Comparison of ENCODE assay signal across 1 cellular context in the genomic region with DNA sequence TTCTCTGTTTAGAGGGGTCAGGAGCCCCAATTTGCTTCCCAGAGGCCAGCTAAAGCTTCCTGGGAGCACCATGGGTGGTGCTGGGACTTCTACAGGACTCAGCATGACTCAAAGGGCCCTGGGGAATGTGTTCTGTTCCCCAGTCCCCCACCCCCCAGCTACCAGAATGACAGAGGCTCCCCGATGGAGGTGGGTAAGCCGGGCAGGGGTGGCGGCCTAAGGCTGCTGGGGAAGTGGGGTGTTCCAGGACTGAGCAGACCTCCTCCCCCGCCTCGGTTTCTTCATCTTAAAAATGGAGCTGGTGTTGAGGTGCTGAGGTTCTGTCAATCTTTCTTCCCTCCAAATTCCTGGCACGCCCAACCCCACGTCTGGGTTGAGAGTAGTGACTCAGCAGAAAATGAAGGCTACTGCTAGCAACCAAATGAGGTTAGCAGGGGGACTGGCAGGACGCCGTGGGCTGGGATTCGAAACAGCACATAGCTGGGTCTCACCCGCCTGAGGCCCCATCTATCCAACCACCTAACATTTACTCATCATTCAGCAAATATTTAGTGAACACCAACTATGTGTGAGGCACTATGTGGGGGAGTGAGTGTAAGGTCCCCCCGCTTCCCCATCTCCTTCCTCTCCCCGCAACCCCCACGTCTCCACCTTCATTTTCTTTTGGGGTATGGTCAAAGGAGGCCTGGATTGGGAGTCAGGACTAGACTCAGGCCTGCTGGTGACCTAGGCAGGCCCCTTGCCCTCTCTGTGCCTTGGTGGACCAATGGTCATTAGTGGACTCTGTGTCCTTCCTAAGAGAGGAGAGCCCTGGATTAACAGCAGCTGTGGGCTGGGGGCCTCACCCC.
TF ChIP-seq lines count a peak whose summit lies in the region.

No MANE protein-coding gene starts in this region.

TF ChIP-seq in SK-N-SH treated with all-trans-retinoic acid at 6 μM for 48 hours, 23 proteins besides CTCF, POLR2A, EP300 and RAD21 (continued from another document):
- TF ChIP-seq, protein P1, sequence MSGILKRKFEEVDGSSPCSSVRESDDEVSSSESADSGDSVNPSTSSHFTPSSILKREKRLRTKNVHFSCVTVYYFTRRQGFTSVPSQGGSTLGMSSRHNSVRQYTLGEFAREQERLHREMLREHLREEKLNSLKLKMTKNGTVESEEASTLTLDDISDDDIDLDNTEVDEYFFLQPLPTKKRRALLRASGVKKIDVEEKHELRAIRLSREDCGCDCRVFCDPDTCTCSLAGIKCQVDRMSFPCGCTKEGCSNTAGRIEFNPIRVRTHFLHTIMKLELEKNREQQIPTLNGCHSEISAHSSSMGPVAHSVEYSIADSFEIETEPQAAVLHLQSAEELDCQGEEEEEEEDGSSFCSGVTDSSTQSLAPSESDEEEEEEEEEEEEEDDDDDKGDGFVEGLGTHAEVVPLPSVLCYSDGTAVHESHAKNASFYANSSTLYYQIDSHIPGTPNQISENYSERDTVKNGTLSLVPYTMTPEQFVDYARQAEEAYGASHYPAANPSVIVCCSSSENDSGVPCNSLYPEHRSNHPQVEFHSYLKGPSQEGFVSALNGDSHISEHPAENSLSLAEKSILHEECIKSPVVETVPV (CRISPR knock-in tag; IDR thresholded peaks at IDR 0.05): no peak
- no peak for TF ChIP-seq TCF4 (CRISPR knock-in tag; IDR thresholded peaks at IDR 0.05; ENCODE audit: borderline replicate concordance)
- no peak for TF ChIP-seq SNAI2 (CRISPR knock-in tag; IDR thresholded peaks at IDR 0.05)
- TF ChIP-seq OSR1 (CRISPR knock-in tag; IDR thresholded peaks at IDR 0.05): no peak
- TF ChIP-seq TOX (CRISPR knock-in tag; IDR thresholded peaks at IDR 0.05; ENCODE audit: borderline replicate concordance): no peak
